Comparison of ENCODE assay signal across 14 cellular contexts in the genomic region with DNA sequence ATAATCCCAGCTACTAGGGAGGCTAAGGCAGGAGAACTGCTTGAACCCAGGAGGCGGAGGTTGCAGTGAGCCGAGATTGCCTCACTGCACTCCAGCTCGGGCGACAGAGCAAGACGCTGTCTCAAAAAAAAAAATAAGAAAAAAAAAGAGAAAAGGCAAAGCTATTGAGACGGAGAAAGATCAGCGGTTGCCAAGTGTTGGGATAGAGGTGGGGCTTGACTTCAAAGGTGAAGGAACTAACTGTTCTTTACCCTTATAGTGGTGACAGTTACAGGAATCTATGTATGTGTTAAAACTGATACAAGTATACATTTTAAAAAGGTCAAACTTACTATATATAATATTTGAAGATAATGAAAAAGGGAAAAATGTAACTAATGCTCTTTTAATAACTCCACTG. TPM values are rescaled to one million over a fixed set of nuclear protein-coding genes. Genes with fewer than 3 reads are reported as not detected.
DNase-seq lines count a peak whose midpoint lies in the region; ATAC-seq, FAIRE-seq and TF ChIP-seq lines count a peak whose summit lies in the region.
"Had no signal": no experiment of that assay in that cellular context is flagged by ENCODE, and none has a peak within 500 bp of the region (broad histone marks: within the 10 kb centered on the region; RNA-seq: fewer than 3 reads in every experiment).

No MANE protein-coding gene starts in this region.

- no CpG with 5 or more reads among the region's 7 CpGs for WGBS in trophoblast cell (ENCODE audit: extremely low coverage, insufficient coverage, insufficient read length)

- no peak overlapping the region for H2AFZ ChIP-seq in trophoblast cell (ENCODE audit: insufficient read depth, low read length, poor library complexity)

- H4K8ac ChIP-seq in trophoblast cell (ENCODE audit: low read depth, low read length), result no peak overlapping the region

- no peak overlapping the region for H2AK5ac ChIP-seq in trophoblast cell (ENCODE audit: low read length)

- POLR2A ChIA-PET in activated CD4-positive, alpha-beta memory T cell treated with anti-CD3 and anti-CD28 coated beads, Interleukin-2, amount 10 ng/mL, durations not matched to agents 7 days and 5 days (lab: Charles Lee), result no interaction called here
- POLR2A ChIA-PET in activated CD4-positive, alpha-beta memory T cell treated with anti-CD3 and anti-CD28 coated beads for 36 hours (lab: Charles Lee), result no interaction called here

- no peaks in the 10 kb centered on the region for H3K9me3 ChIP-seq in trophoblast cell (ENCODE audit: insufficient read depth, low read depth, low read length)

- no peak overlapping the region for H2BK120ac ChIP-seq in trophoblast cell (ENCODE audit: insufficient read depth, low read length, poor library complexity)

- peaks cover 32% of the 10 kb centered on the region for H3K4me1 Mint-ChIP-seq in activated CD4-positive, alpha-beta memory T cell treated with anti-CD3 and anti-CD28 coated beads, Interleukin-2, amount 10 ng/mL, durations not matched to agents 7 days and 5 days
- peaks cover 40% of the 10 kb centered on the region for H3K4me1 Mint-ChIP-seq in activated CD4-positive, alpha-beta memory T cell treated with anti-CD3 and anti-CD28 coated beads for 36 hours (ENCODE audit: low read depth)
- peaks cover 36 to 38% of the 10 kb centered on the region in 2 donors for H3K4me1 Mint-ChIP-seq in natural killer cell
- H3K4me1 Mint-ChIP-seq in natural killer cell treated with Interleukin-12 subunit alpha and Interleukin-12 subunit beta and Interleukin-15 and Interleukin-18, amount 100 ng/mL, for 72 hours (ENCODE audit: low read depth in 2 of 2), result peaks cover 12 to 24% of the 10 kb centered on the region in 2 donors
- H3K4me1 Mint-ChIP-seq in activated naive CD8-positive, alpha-beta T cell treated with anti-CD3 and anti-CD28 coated beads for 36 hours, result peaks cover 32% of the 10 kb centered on the region

- intact Hi-C loops in activated CD4-positive, alpha-beta memory T cell treated with anti-CD3 and anti-CD28 coated beads for 36 hours (cut with micrococcal nuclease), result no loop called here
- intact Hi-C loops in natural killer cell (cut with micrococcal nuclease), result no loop called here

- ATAC-seq in natural killer cell, result no peak
- ATAC-seq in natural killer cell treated with Interleukin-12 subunit alpha and Interleukin-12 subunit beta and Interleukin-15 and Interleukin-18, amount 100 ng/mL, for 72 hours, result no peak
- no peak for ATAC-seq in HG02759 (IDR thresholded peaks at IDR 0.05; ENCODE audit: unreplicated experiment)

- no peak overlapping the region for H3K4me2 ChIP-seq in trophoblast cell (ENCODE audit: low read length)

- no peak overlapping the region for H3K4me3 ChIP-seq in trophoblast cell (ENCODE audit: low read depth, low read length)

- FAIRE-seq in GM12891 (lab: Jason Lieb, UNC), result no peak
- FAIRE-seq: GM18507 had no signal

- H3K27ac Mint-ChIP-seq in activated CD4-positive, alpha-beta memory T cell treated with anti-CD3 and anti-CD28 coated beads, Interleukin-2, amount 10 ng/mL, durations not matched to agents 7 days and 5 days, result peak overlapping the region; percentile 31
- no peak overlapping the region for H3K27ac Mint-ChIP-seq in activated CD4-positive, alpha-beta memory T cell treated with anti-CD3 and anti-CD28 coated beads for 36 hours
- peak overlapping the region; percentile 16 to 56 for H3K27ac Mint-ChIP-seq in natural killer cell
- no peak overlapping the region for H3K27ac Mint-ChIP-seq in natural killer cell treated with Interleukin-12 subunit alpha and Interleukin-12 subunit beta and Interleukin-15 and Interleukin-18, amount 100 ng/mL, for 72 hours
- peak overlapping the region; percentile 20 for H3K27ac Mint-ChIP-seq in activated naive CD8-positive, alpha-beta T cell treated with anti-CD3 and anti-CD28 coated beads for 36 hours

- CTCF ChIA-PET in activated CD4-positive, alpha-beta memory T cell treated with anti-CD3 and anti-CD28 coated beads, Interleukin-2, amount 10 ng/mL, durations not matched to agents 7 days and 5 days (lab: Charles Lee), result no interaction called here
- CTCF ChIA-PET in activated CD4-positive, alpha-beta memory T cell treated with anti-CD3 and anti-CD28 coated beads for 36 hours (lab: Charles Lee), result no interaction called here

- H2BK12ac ChIP-seq in trophoblast cell (ENCODE audit: low read length), result no peak overlapping the region

- H3K27ac ChIP-seq in trophoblast cell (ENCODE audit: low read depth, low read length), result no peak overlapping the region
- H3K27ac ChIP-seq: 22Rv1, HL-60 had no signal

- no peak for TF ChIP-seq CTCF in natural killer cell (IDR thresholded peaks at IDR 0.05)

- peaks cover 7% of the 10 kb centered on the region for H3K79me2 ChIP-seq in trophoblast cell (ENCODE audit: control insufficient read depth, insufficient read depth, low read length, poor library complexity)

- H3K4ac ChIP-seq in trophoblast cell (ENCODE audit: low read depth, low read length), result peak overlapping the region; percentile 33

- no peak for DNase-seq in activated CD4-positive, alpha-beta memory T cell treated with anti-CD3 and anti-CD28 coated beads, Interleukin-2, amount 10 ng/mL, durations not matched to agents 7 days and 5 days
- no peak for DNase-seq in activated CD4-positive, alpha-beta memory T cell treated with anti-CD3 and anti-CD28 coated beads for 36 hours
- DNase-seq in natural killer cell, result no peak
- DNase-seq in natural killer cell treated with Interleukin-12 subunit alpha and Interleukin-12 subunit beta and Interleukin-15 and Interleukin-18, amount 100 ng/mL, for 72 hours (ENCODE audit: low spot score), result no peak
- DNase-seq in activated naive CD8-positive, alpha-beta T cell treated with anti-CD3 and anti-CD28 coated beads for 36 hours, result no peak
- DNase-seq in trophoblast cell, result no peak
- no peak for DNase-seq in GM12891 (ENCODE audit: insufficient read length, low spot score)
- DNase-seq: Calu3, DMS 273 treated with DMSO at 0.1 percent for 48 hours, HCEC 1CT had no signal

- peaks cover 58% of the 10 kb centered on the region for H3K36me3 Mint-ChIP-seq in activated CD4-positive, alpha-beta memory T cell treated with anti-CD3 and anti-CD28 coated beads, Interleukin-2, amount 10 ng/mL, durations not matched to agents 7 days and 5 days (ENCODE audit: low read depth)
- peaks cover 43% of the 10 kb centered on the region for H3K36me3 Mint-ChIP-seq in activated CD4-positive, alpha-beta memory T cell treated with anti-CD3 and anti-CD28 coated beads for 36 hours
- H3K36me3 Mint-ChIP-seq in natural killer cell, result peaks cover 14% of the 10 kb centered on the region
- H3K36me3 Mint-ChIP-seq in natural killer cell treated with Interleukin-12 subunit alpha and Interleukin-12 subunit beta and Interleukin-15 and Interleukin-18, amount 100 ng/mL, for 72 hours, result peaks cover 13% of the 10 kb centered on the region
- H3K36me3 Mint-ChIP-seq in activated naive CD8-positive, alpha-beta T cell treated with anti-CD3 and anti-CD28 coated beads for 36 hours, result peaks cover 46% of the 10 kb centered on the region

- no peaks in the 10 kb centered on the region for H3K27me3 Mint-ChIP-seq in activated CD4-positive, alpha-beta memory T cell treated with anti-CD3 and anti-CD28 coated beads, Interleukin-2, amount 10 ng/mL, durations not matched to agents 7 days and 5 days
- H3K27me3 Mint-ChIP-seq in activated CD4-positive, alpha-beta memory T cell treated with anti-CD3 and anti-CD28 coated beads for 36 hours, result no peaks in the 10 kb centered on the region
- H3K27me3 Mint-ChIP-seq in natural killer cell (ENCODE audit: low read depth in 2 of 2), result no peaks in the 10 kb centered on the region
- no peaks in the 10 kb centered on the region for H3K27me3 Mint-ChIP-seq in natural killer cell treated with Interleukin-12 subunit alpha and Interleukin-12 subunit beta and Interleukin-15 and Interleukin-18, amount 100 ng/mL, for 72 hours
- no peaks in the 10 kb centered on the region for H3K27me3 Mint-ChIP-seq in activated naive CD8-positive, alpha-beta T cell treated with anti-CD3 and anti-CD28 coated beads for 36 hours

- no peak overlapping the region for H4K91ac ChIP-seq in trophoblast cell (ENCODE audit: low read depth, low read length)

- H4K12ac ChIP-seq in trophoblast cell (ENCODE audit: low read depth, low read length), result no peak overlapping the region

- peaks cover 3 to 14% of the 10 kb centered on the region in 2 experiments for H3K36me3 ChIP-seq in trophoblast cell (ENCODE audit: control insufficient read depth in 1 of 2, insufficient read depth in 2 of 2, low read length in 2 of 2)

- no peak for TF ChIP-seq POLR2A in GM12891 (IDR thresholded peaks at IDR 0.05; ENCODE audit: low read depth, low read length)

- H3K23ac ChIP-seq in trophoblast cell (ENCODE audit: low read length), result no peak overlapping the region

- peaks cover 3% of the 10 kb centered on the region in 2 experiments for H3K4me1 ChIP-seq in trophoblast cell (ENCODE audit: control insufficient read depth in 1 of 2, insufficient read depth in 2 of 2, low read length in 2 of 2)

- H3K18ac ChIP-seq in trophoblast cell (ENCODE audit: low read length), result no peak overlapping the region

- peaks cover 3% of the 10 kb centered on the region for H3K79me1 ChIP-seq in trophoblast cell (ENCODE audit: low read length)

- peaks cover 3% of the 10 kb centered on the region for H3K9me3 Mint-ChIP-seq in activated CD4-positive, alpha-beta memory T cell treated with anti-CD3 and anti-CD28 coated beads, Interleukin-2, amount 10 ng/mL, durations not matched to agents 7 days and 5 days
- H3K9me3 Mint-ChIP-seq in activated CD4-positive, alpha-beta memory T cell treated with anti-CD3 and anti-CD28 coated beads for 36 hours, result no peaks in the 10 kb centered on the region
- no peaks in the 10 kb centered on the region for H3K9me3 Mint-ChIP-seq in natural killer cell
- no peaks in the 10 kb centered on the region for H3K9me3 Mint-ChIP-seq in natural killer cell treated with Interleukin-12 subunit alpha and Interleukin-12 subunit beta and Interleukin-15 and Interleukin-18, amount 100 ng/mL, for 72 hours
- H3K9me3 Mint-ChIP-seq in activated naive CD8-positive, alpha-beta T cell treated with anti-CD3 and anti-CD28 coated beads for 36 hours, result no peaks in the 10 kb centered on the region

- no peaks in the 10 kb centered on the region for H3K27me3 ChIP-seq in trophoblast cell (ENCODE audit: insufficient read depth, low read length)

- H2BK5ac ChIP-seq in trophoblast cell (ENCODE audit: low read depth, low read length, poor library complexity), result no peak overlapping the region

- no peak overlapping the region for H3K4me3 Mint-ChIP-seq in activated CD4-positive, alpha-beta memory T cell treated with anti-CD3 and anti-CD28 coated beads, Interleukin-2, amount 10 ng/mL, durations not matched to agents 7 days and 5 days
- H3K4me3 Mint-ChIP-seq in activated CD4-positive, alpha-beta memory T cell treated with anti-CD3 and anti-CD28 coated beads for 36 hours, result no peak overlapping the region
- no peak overlapping the region for H3K4me3 Mint-ChIP-seq in natural killer cell
- H3K4me3 Mint-ChIP-seq in natural killer cell treated with Interleukin-12 subunit alpha and Interleukin-12 subunit beta and Interleukin-15 and Interleukin-18, amount 100 ng/mL, for 72 hours, result no peak overlapping the region
- H3K4me3 Mint-ChIP-seq in activated naive CD8-positive, alpha-beta T cell treated with anti-CD3 and anti-CD28 coated beads for 36 hours, result no peak overlapping the region

- no peak overlapping the region for H3K14ac ChIP-seq in trophoblast cell (ENCODE audit: low read length)

- H3K9ac ChIP-seq in trophoblast cell (ENCODE audit: low read length), result no peak overlapping the region

RNA-seq across cellular contexts. Expression of a gene that starts 22.5 kb away (rescaled TPM):
- 10 to 100 TPM; 43.0 to 43.9 TPM for total RNA-seq in activated CD4-positive, alpha-beta memory T cell treated with anti-CD3 and anti-CD28 coated beads, Interleukin-2, amount 10 ng/mL, durations not matched to agents 7 days and 5 days
- total RNA-seq in activated CD4-positive, alpha-beta memory T cell treated with anti-CD3 and anti-CD28 coated beads for 36 hours, result 10 to 100 TPM; 28.4 to 31.8 TPM
- 10 to 100 TPM; 46.2 to 60.9 (median 48.6) TPM for total RNA-seq in natural killer cell
- 10 to 100 TPM; 46.0 to 66.7 TPM for total RNA-seq in natural killer cell treated with Interleukin-12 subunit alpha and Interleukin-12 subunit beta and Interleukin-15 and Interleukin-18, amount 100 ng/mL, for 72 hours
- 10 to 100 TPM; 25.7 to 27.5 TPM for total RNA-seq in activated naive CD8-positive, alpha-beta T cell treated with anti-CD3 and anti-CD28 coated beads for 36 hours
- 12.9 and 13.5 TPM in 2 replicates for polyA plus RNA-seq in trophoblast cell (2013)
- 8.1 TPM for polyA plus RNA-seq in GM12891 (2012; ENCODE audit: low read depth, missing spikeins)

RNA-seq across cellular contexts. Expression of a gene that starts 54.1 kb away (rescaled TPM):
- total RNA-seq in activated CD4-positive, alpha-beta memory T cell treated with anti-CD3 and anti-CD28 coated beads, Interleukin-2, amount 10 ng/mL, durations not matched to agents 7 days and 5 days, result 10 to 100 TPM in 1 of 2 experiments, 1 to 10 TPM in 1; 9.6 to 10.3 TPM
- 10 to 100 TPM; 15.4 to 17.0 TPM for total RNA-seq in activated CD4-positive, alpha-beta memory T cell treated with anti-CD3 and anti-CD28 coated beads for 36 hours
- total RNA-seq in natural killer cell, result 10 to 100 TPM; 29.3 to 45.1 (median 37.2) TPM
- total RNA-seq in natural killer cell treated with Interleukin-12 subunit alpha and Interleukin-12 subunit beta and Interleukin-15 and Interleukin-18, amount 100 ng/mL, for 72 hours, result 10 to 100 TPM; 27.6 to 28.1 TPM
- 1 to 10 TPM; 6.6 to 7.3 TPM for total RNA-seq in activated naive CD8-positive, alpha-beta T cell treated with anti-CD3 and anti-CD28 coated beads for 36 hours
- polyA plus RNA-seq in trophoblast cell (2013), result 88.8 and 95.3 TPM in 2 replicates
- polyA plus RNA-seq in GM12891 (2012; ENCODE audit: low read depth, missing spikeins), result 25.5 TPM

Comparison
In these comparisons a context has a peak if more than half of its experiments do, and no peak if none do; other contexts are left out.
1. H3K27ac Mint-ChIP-seq: peak in activated CD4-positive, alpha-beta memory T cell treated with anti-CD3 and anti-CD28 coated beads, Interleukin-2, amount 10 ng/mL, durations not matched to agents 7 days and 5 days (single experiment), natural killer cell (2 of 2) and activated naive CD8-positive, alpha-beta T cell treated with anti-CD3 and anti-CD28 coated beads for 36 hours (single experiment); none in activated CD4-positive, alpha-beta memory T cell treated with anti-CD3 and anti-CD28 coated beads for 36 hours (single experiment) and natural killer cell treated with Interleukin-12 subunit alpha and Interleukin-12 subunit beta and Interleukin-15 and Interleukin-18, amount 100 ng/mL, for 72 hours (0 of 2).